Comparison of ENCODE assay signal across 19 cellular contexts in genomic region chr4:6298035-6298434, GRCh38. TPM values are rescaled to one million over a fixed set of nuclear protein-coding genes. Genes with fewer than 3 reads are reported as not detected.
DNase-seq lines count a peak whose midpoint lies in the region; ATAC-seq, FAIRE-seq and TF ChIP-seq lines count a peak whose summit lies in the region.
"Had no signal": no experiment of that assay in that cellular context is flagged by ENCODE, and none has a peak within 500 bp of the region (broad histone marks: within the 10 kb centered on the region; RNA-seq: fewer than 3 reads in every experiment).

No MANE protein-coding gene starts in this region.

- POLR2A ChIA-PET in HepG2 (lab: Yijun Ruan, JAX): interaction anchor here (0.9 kb wide), 1 partner anchor 11 kb away, joined by 3 read pairs; no protein-coding TSS in a partner anchor

- in situ Hi-C loops in HepG2 (cut with HindIII; ENCODE audit: extremely low pct_ligation_motif_present, low pct_unique_long_range_greater_than_20kb): no loop called here

- no peak for FAIRE-seq in HepG2 (lab: Jason Lieb, UNC)
- FAIRE-seq: H54, RCC 7860 had no signal

- H3K4me3 ChIP-seq in BLaER1 treated with 17β-estradiol and CSF1 and Interleukin-3, amounts not matched to agents 10 nM and 100 nM: no peak overlapping the region
- H3K4me3 ChIP-seq in HepG2 (replicated peaks in 1 of 3; ENCODE audit: insufficient read depth in 1 of 3, low read depth in 2 of 3, low read length in 3 of 3) (no peak overlapping the region), stomach (no peak overlapping the region), esophagus muscularis mucosa (no peak overlapping the region)

- H4K20me1 ChIP-seq in BLaER1 treated with 17β-estradiol and CSF1 and Interleukin-3, amounts not matched to agents 10 nM and 100 nM: peaks cover 0 to 23% (median 0%) of the 10 kb centered on the region in 11 experiments; a peak in 9 of 22 replicates
- no peaks in the 10 kb centered on the region for H4K20me1 ChIP-seq in HepG2 (ENCODE audit: insufficient read depth, low read length)

- WGBS in HepG2 (ENCODE audit: low lambda C conversion rate): 85% methylated on average over 8 of the region's 13 CpGs
- 61 to 94% (median 71%) methylated on average over 6 to 13 of the region's 13 CpGs for WGBS in stomach, 5 donors
- 75% methylated on average over 12 of the region's 13 CpGs for WGBS in esophagus muscularis mucosa

- H3K79me2 ChIP-seq in HepG2 (ENCODE audit: insufficient read depth, low read length): no peaks in the 10 kb centered on the region

- peaks cover 20 to 67% (median 42%) of the 10 kb centered on the region in 11 experiments for H3K36me3 ChIP-seq in BLaER1 treated with 17β-estradiol and CSF1 and Interleukin-3, amounts not matched to agents 10 nM and 100 nM
- peaks cover 40 to 74% of the 10 kb centered on the region in 2 experiments for H3K36me3 ChIP-seq in HepG2 (replicated peaks in 1 of 2; ENCODE audit: control insufficient read depth in 1 of 2, insufficient read depth in 2 of 2, low read length in 2 of 2)
- peaks cover 49 to 94% (median 91%) of the 10 kb centered on the region in 4 donors for H3K36me3 ChIP-seq in stomach
- H3K36me3 ChIP-seq in esophagus muscularis mucosa: peaks cover 37 to 94% (median 93%) of the 10 kb centered on the region in 4 donors

- H3K9ac ChIP-seq in BLaER1 treated with 17β-estradiol and CSF1 and Interleukin-3, amounts not matched to agents 10 nM and 100 nM: peak overlapping the region in 2 of 11 experiments; percentile 21 to 31; a peak in 1 of 22 replicates
- H3K9ac ChIP-seq in HepG2 (ENCODE audit: insufficient read depth, low read depth, low read length): no peak overlapping the region

- peaks cover 0 to 5% (median 0%) of the 10 kb centered on the region in 11 experiments; a peak in 4 of 22 replicates for H3K27me3 ChIP-seq in BLaER1 treated with 17β-estradiol and CSF1 and Interleukin-3, amounts not matched to agents 10 nM and 100 nM
- H3K27me3 ChIP-seq in HepG2 (ENCODE audit: control insufficient read depth in 1 of 2, insufficient read depth in 2 of 2, low read length in 2 of 2) (no peaks in the 10 kb centered on the region), stomach (no peaks in the 10 kb centered on the region), esophagus muscularis mucosa (no peaks in the 10 kb centered on the region)

- H3K4me2 ChIP-seq in BLaER1 treated with 17β-estradiol and CSF1 and Interleukin-3, amounts not matched to agents 10 nM and 100 nM: peak overlapping the region; percentile 56 to 86 (median 72)
- H3K4me2 ChIP-seq in HepG2 (ENCODE audit: low read depth, low read length): no peak overlapping the region

- peaks cover 27 to 60% (median 45%) of the 10 kb centered on the region in 10 experiments for H3K4me1 ChIP-seq in BLaER1 treated with 17β-estradiol and CSF1 and Interleukin-3, amounts not matched to agents 10 nM and 100 nM
- H3K4me1 ChIP-seq in HepG2 (ENCODE audit: insufficient read depth, low read length) (no peaks in the 10 kb centered on the region), stomach (peaks cover 0 to 11% (median 3%) of the 10 kb centered on the region in 4 donors), esophagus muscularis mucosa (peaks cover 0 to 8% (median 0%) of the 10 kb centered on the region in 4 donors)

- peaks cover 0 to 12% (median 0%) of the 10 kb centered on the region in 11 experiments; a peak in 3 of 22 replicates for H3K9me3 ChIP-seq in BLaER1 treated with 17β-estradiol and CSF1 and Interleukin-3, amounts not matched to agents 10 nM and 100 nM (replicated peaks in 1 of 11)
- H3K9me3 ChIP-seq in HepG2 (ENCODE audit: low read length): no peaks in the 10 kb centered on the region
- no peaks in the 10 kb centered on the region for H3K9me3 ChIP-seq in stomach
- no peaks in the 10 kb centered on the region for H3K9me3 ChIP-seq in esophagus muscularis mucosa

- no peak for TF ChIP-seq CTCF in HepG2 (CRISPR knock-in tag; IDR thresholded peaks at IDR 0.05)
- no peak for TF ChIP-seq CTCF in stomach (IDR thresholded peaks at IDR 0.05)
- TF ChIP-seq CTCF in esophagus muscularis mucosa (IDR thresholded peaks at IDR 0.05): no peak

- H3K27ac ChIP-seq in BLaER1 treated with 17β-estradiol and CSF1 and Interleukin-3, amounts not matched to agents 10 nM and 100 nM: peak overlapping the region in 7 of 11 experiments; percentile 3 to 62 (median 47); a peak in 11 of 22 replicates
- H3K27ac ChIP-seq in HepG2 (ENCODE audit: extremely low read length, insufficient read depth, low read length) (no peak overlapping the region), stomach (peak overlapping the region; percentile 27 to 89 (median 50)), esophagus muscularis mucosa (replicated peaks in 1 of 4) (no peak overlapping the region)

- no peak overlapping the region for H2AFZ ChIP-seq in HepG2 (ENCODE audit: low read length)

- BruUV-seq in HepG2 (replicated peaks; lab: Mats Ljungman, UMichigan): no TSS peak

- no peak for ATAC-seq in HepG2
- ATAC-seq: CD8-positive, alpha-beta T cell had no signal

- intact Hi-C loops in HepG2 (cut with micrococcal nuclease; ENCODE audit: unreplicated experiment) (no loop called here), stomach (cut with DNase I; ENCODE audit: low total_unique reads) (no loop called here), esophagus muscularis mucosa (cut with DNase I) (no loop called here)

- TF ChIP-seq POLR2A in HepG2 (IDR thresholded peaks at IDR 0.05; ENCODE audit: insufficient read depth in 1 of 2, low read depth in 2 of 2, low read length in 2 of 2): no peak
- TF ChIP-seq POLR2A in stomach (IDR thresholded peaks at IDR 0.05): no peak
- TF ChIP-seq POLR2A in esophagus muscularis mucosa (IDR thresholded peaks at IDR 0.05; ENCODE audit: low read depth): no peak

- CTCF ChIA-PET in HepG2 (lab: Yijun Ruan, JAX; ENCODE audit: low intra/inter-chr PET ratio, low total read pairs): no interaction called here

- DNase-seq in SHP77 treated with DMSO at 0.1 percent for 48 hours (lab: John Stamatoyannopoulos, UW): peak; percentile 25
- no peak for DNase-seq in HepG2 (ENCODE audit: low spot score)
- no peak for DNase-seq in stomach
- no peak for DNase-seq in esophagus muscularis mucosa (ENCODE audit: extremely low spot score)
- no peak for DNase-seq in EL
- no peak for DNase-seq in LoVo (ENCODE audit: low spot score)
- DNase-seq: Calu3; CD8-positive, alpha-beta T cell; DMS53; Kasumi-1; MM.1S; NCI-H1048; NCI-H1417 treated with DMSO at 0.1 percent for 48 hours; NCI-H1930; NCI-H748 treated with DMSO at 0.1 percent for 48 hours; OCI-M1 had no signal

- no peak for TF ChIP-seq EP300 in HepG2 (IDR thresholded peaks at IDR 0.05; ENCODE audit: low read depth in 2 of 2, low read length in 2 of 2)
- no peak for TF ChIP-seq EP300 in HepG2 (CRISPR knock-in tag; IDR thresholded peaks at IDR 0.05; ENCODE audit: borderline replicate concordance)
- peak; percentile 87 for TF ChIP-seq EP300 in stomach (IDR thresholded peaks at IDR 0.05)
- no peak for TF ChIP-seq EP300 in esophagus muscularis mucosa (IDR thresholded peaks at IDR 0.05)

- TF ChIP-seq RAD21 in HepG2 (CRISPR knock-in tag; IDR thresholded peaks at IDR 0.05): no peak

TF ChIP-seq in HepG2, 621 proteins besides CTCF, POLR2A, EP300 and RAD21:
- TF ChIP-seq AGO2 (optimal IDR thresholded peaks at IDR 0.05; ENCODE audit: low read depth, low read length): peak; percentile 18
- no peak for TF ChIP-seq RFXAP (CRISPR knock-in tag; IDR thresholded peaks at IDR 0.05; ENCODE audit: borderline replicate concordance)

RNA-seq across cellular contexts. Expression of gene WFS1, which starts 28.4 kb away (rescaled TPM):
- total RNA-seq in HepG2 (2016; rRNA removed; fragmentation: Illumina TruSeq; extraction: Trizol) (19.8 and 39.1 TPM in 2 replicates), stomach (10 to 100 TPM; 13.8 to 60.7 (median 22.3) TPM), esophagus muscularis mucosa (100 to 1,000 TPM in 2 of 4 donors, 10 to 100 TPM in 2; 62.3 to 159 (median 104) TPM)
- total RNA-seq in HepG2 (2016; cell fraction: cytosol; rRNA removed; fragmentation: Illumina TruSeq; extraction: Trizol; ENCODE audit: low read depth): 3.7 and 4.2 TPM in 2 replicates
- 18.3 and 41.8 TPM in 2 replicates for total RNA-seq in HepG2 (2016; cell fraction: insoluble cytoplasmic fraction; rRNA removed; fragmentation: Illumina TruSeq; extraction: Trizol)
- total RNA-seq in HepG2 (2016; cell fraction: membrane; rRNA removed; fragmentation: Illumina TruSeq; extraction: Trizol): 10.5 and 10.8 TPM in 2 replicates
- 47.7 and 59.7 TPM in 2 replicates for total RNA-seq in HepG2 (2016; cell fraction: nucleus; rRNA removed; fragmentation: Illumina TruSeq; extraction: Trizol)
- polyA plus RNA-seq in HepG2 (2011; rRNA removed) (42.2 and 49.6 TPM in 2 replicates), stomach (10 to 100 TPM in 1 of 3 donors, 1 to 10 TPM in 2; 4.1 to 11.6 (median 6.2) TPM)
- polyA plus RNA-seq in HepG2 (2011; cell fraction: cytosol; rRNA removed): 23.5 and 32.3 TPM in 2 replicates
- 121 and 179 TPM in 2 replicates for polyA plus RNA-seq in HepG2 (2011; cell fraction: nucleus; rRNA removed)
- 24.0 and 38.1 TPM in 2 replicates for polyA plus RNA-seq in HepG2 (2012)
- polyA plus RNA-seq in HepG2 (2016; cell fraction: cytosol; fragmentation: Illumina TruSeq; extraction: Trizol; ENCODE audit: low read depth): 3.2 and 3.4 TPM in 2 replicates
- polyA plus RNA-seq in HepG2 (2016; cell fraction: insoluble cytoplasmic fraction; fragmentation: Illumina TruSeq; extraction: Trizol; ENCODE audit: low read depth): 16.0 and 21.6 TPM in 2 replicates
- polyA plus RNA-seq in HepG2 (2016; cell fraction: membrane; fragmentation: Illumina TruSeq; extraction: Trizol; ENCODE audit: low read depth): 4.5 and 5.6 TPM in 2 replicates
- polyA plus RNA-seq in HepG2 (2016; cell fraction: nucleus; fragmentation: Illumina TruSeq; extraction: Trizol; ENCODE audit: insufficient read depth, low read depth): 86.7 and 90.9 TPM in 2 replicates
- 10.6 and 128 TPM in 2 replicates for polyA minus RNA-seq in HepG2 (2011; rRNA and poly(A)+ RNA removed; ENCODE audit: low replicate concordance)
- 36.4 and 40.3 TPM in 2 replicates for polyA minus RNA-seq in HepG2 (2011; cell fraction: cytosol; rRNA and poly(A)+ RNA removed)
- 19.9 and 27.0 TPM in 2 replicates for polyA minus RNA-seq in HepG2 (2011; cell fraction: nucleus; rRNA and poly(A)+ RNA removed)

Comparison
In these comparisons a context has a peak if more than half of its experiments do, and no peak if none do; other contexts are left out.
1. H3K27ac ChIP-seq: peak in BLaER1 treated with 17β-estradiol and CSF1 and Interleukin-3, amounts not matched to agents 10 nM and 100 nM (7 of 11) and stomach (5 of 5); none in HepG2 (single experiment) and esophagus muscularis mucosa (0 of 4).